Comparison of ENCODE assay signal across 1 cellular context in genomic region chr1:109619655-109620395, GRCh38.
TF ChIP-seq lines count a peak whose summit lies in the region.

Gene AMPD2 (plus strand): TSS chr1:109619837. CDS start chr1:109621176, 1,339 bp downstream.

TF ChIP-seq in HepG2, 621 proteins besides CTCF, POLR2A, EP300 and RAD21 (continued from another document):
- TF ChIP-seq FOXC1 (CRISPR knock-in tag; IDR thresholded peaks at IDR 0.05; ENCODE audit: borderline replicate concordance) = peak; percentile 19; the same call in 1 of the 2 replicates
- peak; percentile 75 for TF ChIP-seq AGO2 (optimal IDR thresholded peaks at IDR 0.05; ENCODE audit: low read depth, low read length)
- no peak for TF ChIP-seq LCORL (IDR thresholded peaks at IDR 0.05)
- 0 out of 2 replicates have a peak, but pooled peaks have one; percentile 53 for TF ChIP-seq LCORL (CRISPR knock-in tag; IDR thresholded peaks at IDR 0.05)
- TF ChIP-seq MXD4 (CRISPR knock-in tag; IDR thresholded peaks at IDR 0.05) = peak; percentile 88; the same call in 1 of the 2 replicates
- TF ChIP-seq, protein P1, sequence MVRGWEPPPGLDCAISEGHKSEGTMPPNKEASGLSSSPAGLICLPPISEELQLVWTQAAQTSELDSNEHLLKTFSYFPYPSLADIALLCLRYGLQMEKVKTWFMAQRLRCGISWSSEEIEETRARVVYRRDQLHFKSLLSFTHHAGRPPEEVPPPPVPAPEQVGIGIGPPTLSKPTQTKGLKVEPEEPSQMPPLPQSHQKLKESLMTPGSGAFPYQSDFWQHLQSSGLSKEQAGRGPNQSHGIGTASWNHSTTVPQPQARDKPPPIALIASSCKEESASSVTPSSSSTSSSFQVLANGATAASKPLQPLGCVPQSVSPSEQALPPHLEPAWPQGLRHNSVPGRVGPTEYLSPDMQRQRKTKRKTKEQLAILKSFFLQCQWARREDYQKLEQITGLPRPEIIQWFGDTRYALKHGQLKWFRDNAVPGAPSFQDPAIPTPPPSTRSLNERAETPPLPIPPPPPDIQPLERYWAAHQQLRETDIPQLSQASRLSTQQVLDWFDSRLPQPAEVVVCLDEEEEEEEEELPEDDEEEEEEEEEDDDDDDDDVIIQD (CRISPR knock-in tag; IDR thresholded peaks at IDR 0.05; ENCODE audit: low read depth) = 0 out of 2 replicates have a peak, but pooled peaks have one; percentile 26
- peak; percentile 91 for TF ChIP-seq ZXDC (CRISPR knock-in tag; IDR thresholded peaks at IDR 0.05)
- 0 out of 2 replicates have a peak, but pooled peaks have one; percentile 28 for TF ChIP-seq ZNF777 (CRISPR knock-in tag; IDR thresholded peaks at IDR 0.05)
- TF ChIP-seq, protein P2, sequence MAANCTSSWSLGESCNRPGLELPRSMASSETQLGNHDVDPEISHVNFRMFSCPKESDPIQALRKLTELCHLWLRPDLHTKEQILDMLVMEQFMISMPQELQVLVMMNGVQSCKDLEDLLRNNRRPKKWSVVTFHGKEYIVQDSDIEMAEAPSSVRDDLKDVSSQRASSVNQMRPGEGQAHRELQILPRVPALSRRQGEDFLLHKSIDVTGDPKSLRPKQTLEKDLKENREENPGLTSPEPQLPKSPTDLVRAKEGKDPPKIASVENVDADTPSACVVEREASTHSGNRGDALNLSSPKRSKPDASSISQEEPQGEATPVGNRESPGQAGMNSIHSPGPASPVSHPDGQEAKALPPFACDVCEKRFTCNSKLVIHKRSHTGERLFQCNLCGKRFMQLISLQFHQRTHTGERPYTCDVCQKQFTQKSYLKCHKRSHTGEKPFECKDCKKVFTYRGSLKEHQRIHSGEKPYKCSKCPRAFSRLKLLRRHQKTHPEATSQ (CRISPR knock-in tag; IDR thresholded peaks at IDR 0.05; ENCODE audit: borderline replicate concordance) = no peak
- TF ChIP-seq RXRA (CRISPR knock-in tag; IDR thresholded peaks at IDR 0.05) = peak; percentile 91
- TF ChIP-seq EED (CRISPR knock-in tag; IDR thresholded peaks at IDR 0.05) = 0 out of 2 replicates have a peak, but pooled peaks have one; percentile 66
- TF ChIP-seq ZNF629 (CRISPR knock-in tag; conservative IDR thresholded peaks at IDR 0.05) = peak; percentile 68
- 0 out of 2 replicates have a peak, but pooled peaks have one; percentile 15 for TF ChIP-seq ZNF878 (CRISPR knock-in tag; IDR thresholded peaks at IDR 0.05)
- no peak for TF ChIP-seq FOXM1 (CRISPR knock-in tag; IDR thresholded peaks at IDR 0.05)
- TF ChIP-seq, protein P3, sequence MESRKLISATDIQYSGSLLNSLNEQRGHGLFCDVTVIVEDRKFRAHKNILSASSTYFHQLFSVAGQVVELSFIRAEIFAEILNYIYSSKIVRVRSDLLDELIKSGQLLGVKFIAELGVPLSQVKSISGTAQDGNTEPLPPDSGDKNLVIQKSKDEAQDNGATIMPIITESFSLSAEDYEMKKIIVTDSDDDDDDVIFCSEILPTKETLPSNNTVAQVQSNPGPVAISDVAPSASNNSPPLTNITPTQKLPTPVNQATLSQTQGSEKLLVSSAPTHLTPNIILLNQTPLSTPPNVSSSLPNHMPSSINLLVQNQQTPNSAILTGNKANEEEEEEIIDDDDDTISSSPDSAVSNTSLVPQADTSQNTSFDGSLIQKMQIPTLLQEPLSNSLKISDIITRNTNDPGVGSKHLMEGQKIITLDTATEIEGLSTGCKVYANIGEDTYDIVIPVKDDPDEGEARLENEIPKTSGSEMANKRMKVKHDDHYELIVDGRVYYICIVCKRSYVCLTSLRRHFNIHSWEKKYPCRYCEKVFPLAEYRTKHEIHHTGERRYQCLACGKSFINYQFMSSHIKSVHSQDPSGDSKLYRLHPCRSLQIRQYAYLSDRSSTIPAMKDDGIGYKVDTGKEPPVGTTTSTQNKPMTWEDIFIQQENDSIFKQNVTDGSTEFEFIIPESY (CRISPR knock-in tag; IDR thresholded peaks at IDR 0.05) = no peak
- 0 out of 2 replicates have a peak, but pooled peaks have one; percentile 23 for TF ChIP-seq ZNF512B (CRISPR knock-in tag; IDR thresholded peaks at IDR 0.05; ENCODE audit: borderline replicate concordance)
- peak; percentile 45; the same call in 1 of the 2 replicates for TF ChIP-seq SKIL (CRISPR knock-in tag; IDR thresholded peaks at IDR 0.05; ENCODE audit: borderline replicate concordance)
- peak; percentile 77 for TF ChIP-seq ZNF883 (CRISPR knock-in tag; IDR thresholded peaks at IDR 0.05; ENCODE audit: not compliant biosample characterization)
- peak; percentile 62; the same call in 1 of the 2 replicates for TF ChIP-seq MED13 (CRISPR knock-in tag; IDR thresholded peaks at IDR 0.05)
- TF ChIP-seq ATM (IDR thresholded peaks at IDR 0.05; ENCODE audit: borderline replicate concordance) = no peak
- TF ChIP-seq HMGXB4 (CRISPR knock-in tag; IDR thresholded peaks at IDR 0.05; ENCODE audit: borderline replicate concordance in 1 of 2, low read depth in 1 of 2) = 0 out of 4 replicates have a peak, but pooled peaks of 1 of the 2 experiments have one; percentile 24
- no peak for TF ChIP-seq ZNF781 (CRISPR knock-in tag; IDR thresholded peaks at IDR 0.05; ENCODE audit: borderline replicate concordance, not compliant biosample characterization)
- TF ChIP-seq ETV5 (CRISPR knock-in tag; IDR thresholded peaks at IDR 0.05; ENCODE audit: borderline replicate concordance) = peak; percentile 55; the same call in 1 of the 2 replicates
